In the genomic region with DNA sequence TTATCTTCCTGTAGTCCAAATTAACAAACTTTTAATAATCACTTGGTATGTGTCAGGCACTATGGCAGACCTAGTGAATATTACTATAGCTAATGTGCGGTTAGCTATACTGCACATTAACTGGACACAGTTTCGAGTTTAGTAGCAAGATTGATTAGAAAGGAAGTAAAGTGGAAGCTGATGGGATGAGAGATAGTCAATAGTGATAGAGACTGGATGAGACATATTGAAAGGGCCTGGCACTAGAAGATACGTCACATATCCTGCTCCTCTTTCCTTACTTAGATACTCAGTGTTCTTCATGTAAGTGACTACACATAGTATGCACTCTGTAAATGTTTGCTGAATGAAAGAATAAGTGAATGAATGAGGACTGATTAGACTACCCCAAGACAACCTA, we compare ENCODE assay signal across 16 cellular contexts. TPM values are rescaled to one million over a fixed set of nuclear protein-coding genes. Genes with fewer than 3 reads are reported as not detected.
DNase-seq lines count a peak whose midpoint lies in the region; ATAC-seq, FAIRE-seq and TF ChIP-seq lines count a peak whose summit lies in the region.
"Had no signal": no experiment of that assay in that cellular context is flagged by ENCODE, and none has a peak within 500 bp of the region (broad histone marks: within the 10 kb centered on the region; RNA-seq: fewer than 3 reads in every experiment).

No MANE protein-coding gene starts in this region.

- H3K27me3 ChIP-seq in left ventricle myocardium inferior (ENCODE audit: low read depth) (no peaks in the 10 kb centered on the region), right atrium auricular region (no peaks in the 10 kb centered on the region), upper lobe of left lung (no peaks in the 10 kb centered on the region)
- H3K27me3 ChIP-seq: gastrocnemius medialis had no signal

- H3K9me3 ChIP-seq in left ventricle myocardium inferior (replicated peaks) (no peaks in the 10 kb centered on the region), right atrium auricular region (no peaks in the 10 kb centered on the region), kidney (ENCODE audit: control insufficient read depth in 1 of 2, low read length in 2 of 2) (no peaks in the 10 kb centered on the region), upper lobe of left lung (no peaks in the 10 kb centered on the region)
- H3K9me3 ChIP-seq: gastrocnemius medialis had no signal

- no peak for TF ChIP-seq POLR2A in upper lobe of left lung (IDR thresholded peaks at IDR 0.05)

- H3K36me3 ChIP-seq in left ventricle myocardium inferior (peaks cover 26% of the 10 kb centered on the region), right atrium auricular region (peaks cover 23% of the 10 kb centered on the region), kidney (ENCODE audit: control insufficient read depth in 1 of 2, insufficient read depth in 2 of 2, low read length in 2 of 2) (peaks cover 0 to 5% of the 10 kb centered on the region in 2 donors), upper lobe of left lung (peaks cover 0 to 25% (median 4%) of the 10 kb centered on the region in 4 donors)

- H3K4me1 ChIP-seq in left ventricle myocardium inferior (peaks cover 61% of the 10 kb centered on the region), right atrium auricular region (peaks cover 0 to 28% of the 10 kb centered on the region in 2 donors), kidney (ENCODE audit: control insufficient read depth in 1 of 2, insufficient read depth in 1 of 2, low read depth in 1 of 2, low read length in 2 of 2) (peaks cover 7 to 11% of the 10 kb centered on the region in 2 donors), upper lobe of left lung (peaks cover 28 to 51% (median 41%) of the 10 kb centered on the region in 4 donors)

- H3K27ac ChIP-seq in left ventricle myocardium inferior (replicated peaks), result peak overlapping the region; percentile 25
- H3K27ac ChIP-seq in right atrium auricular region, result no peak overlapping the region
- peak overlapping the region; percentile 28 to 51 for H3K27ac ChIP-seq in kidney (ENCODE audit: low read depth in 2 of 2, low read length in 2 of 2)
- peak overlapping the region; percentile 33 to 86 (median 64) for H3K27ac ChIP-seq in upper lobe of left lung

- TF ChIP-seq EP300 in upper lobe of left lung (IDR thresholded peaks at IDR 0.05), result no peak

- no peak for DNase-seq in left ventricle myocardium inferior
- DNase-seq in right atrium auricular region (ENCODE audit: low spot score), result no peak
- DNase-seq in OCI-M1 (lab: John Stamatoyannopoulos, UW), result peak; percentile 64
- DNase-seq in kidney, result no peak
- no peak for DNase-seq in upper lobe of left lung
- no peak for DNase-seq in OCI-M2 (lab: John Stamatoyannopoulos, UW; ENCODE audit: unreplicated experiment)
- no peak for DNase-seq in NCI-H146 (lab: John Stamatoyannopoulos, UW)
- DNase-seq: AML-193; gastrocnemius medialis; NCI-H1694 treated with DMSO at 0.1 percent for 48 hours; NCI-H774; stimulated activated naive CD4-positive, alpha-beta T cell had no signal

- no peak for TF ChIP-seq CTCF in left ventricle myocardium inferior (IDR thresholded peaks at IDR 0.05; ENCODE audit: borderline replicate concordance)
- no peak for TF ChIP-seq CTCF in right atrium auricular region (IDR thresholded peaks at IDR 0.05)
- no peak for TF ChIP-seq CTCF in kidney (IDR thresholded peaks at IDR 0.05; ENCODE audit: borderline replicate concordance, extremely low read depth, insufficient read depth)
- TF ChIP-seq CTCF in upper lobe of left lung (IDR thresholded peaks at IDR 0.05), result no peak

- H3K9ac ChIP-seq in kidney (ENCODE audit: low read length in 2 of 2), result no peak overlapping the region

- H3K4me3 ChIP-seq in left ventricle myocardium inferior (no peak overlapping the region), right atrium auricular region (no peak overlapping the region), kidney (ENCODE audit: low read length in 2 of 2) (no peak overlapping the region), upper lobe of left lung (no peak overlapping the region)
- H3K4me3 ChIP-seq: gastrocnemius medialis had no signal

- intact Hi-C loops in left ventricle myocardium inferior (cut with micrococcal nuclease), result no loop called here
- intact Hi-C loops in kidney (cut with DNase I), result no loop called here

- no peak for FAIRE-seq in kidney (lab: Jason Lieb, UNC)
- FAIRE-seq: GM18507, islet of Langerhans had no signal

- 64 to 77% methylated on average over 3 of the region's 3 CpGs for whole genome bisulfite sequencing in upper lobe of left lung, 2 donors

- ATAC-seq in upper lobe of left lung (ENCODE audit: low FRiP score in 2 of 2) (no peak), GM18519 (IDR thresholded peaks at IDR 0.05; ENCODE audit: low FRiP score, unreplicated experiment) (no peak)
- ATAC-seq: gastrocnemius medialis, Right ventricle myocardium inferior had no signal

RNA-seq across cellular contexts. Expression of a gene that starts 5.5 kb away (rescaled TPM):
- total RNA-seq in left ventricle myocardium inferior, result 11.5 TPM
- total RNA-seq in right atrium auricular region, result 10 to 100 TPM; 11.3 to 12.2 TPM
- total RNA-seq in kidney, result 21.7 TPM
- polyA plus RNA-seq in kidney (ENCODE audit: insufficient read depth, low read depth, low replicate concordance), result 9.7 TPM
- 10 to 100 TPM; 12.9 to 49.0 (median 16.7) TPM for total RNA-seq in upper lobe of left lung

RNA-seq across cellular contexts. Expression of a gene that starts 53.3 kb away (rescaled TPM):
- total RNA-seq in left ventricle myocardium inferior (27.8 TPM), right atrium auricular region (10 to 100 TPM; 16.1 to 16.9 TPM), kidney (55.0 TPM), upper lobe of left lung (10 to 100 TPM; 22.0 to 72.8 (median 32.8) TPM)
- polyA plus RNA-seq in kidney (ENCODE audit: insufficient read depth, low read depth, low replicate concordance), result 12.0 TPM

Comparison
In these comparisons a context has a peak if more than half of its experiments do, and no peak if none do; other contexts are left out.
1. H3K27ac ChIP-seq: peak in left ventricle myocardium inferior (single experiment), kidney (2 of 2) and upper lobe of left lung (4 of 4); none in right atrium auricular region (0 of 2).